13 cellular contexts compared by ENCODE assay signal in the genomic region with DNA sequence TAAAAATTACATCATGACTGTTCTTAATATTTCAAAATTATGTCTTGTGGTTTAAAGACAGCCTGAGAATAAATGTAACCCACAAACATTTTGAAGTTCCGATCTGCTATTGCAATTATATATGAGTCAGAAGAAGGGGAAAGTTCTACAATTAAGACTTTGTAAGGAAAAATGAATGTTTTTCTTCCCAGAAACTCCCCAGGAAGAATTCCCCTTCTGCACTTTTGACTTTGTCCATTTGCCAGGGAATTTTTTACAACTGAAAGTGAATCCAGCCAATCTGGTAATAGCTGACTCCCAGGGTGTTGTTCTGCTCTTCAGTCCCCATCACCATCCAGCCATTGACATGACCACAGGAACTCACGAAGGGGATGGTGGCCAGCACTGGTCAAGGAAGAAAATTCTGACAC.
DNase-seq lines count a peak whose midpoint lies in the region; ATAC-seq and TF ChIP-seq lines count a peak whose summit lies in the region.
"Had no signal": no experiment of that assay in that cellular context is flagged by ENCODE, and none has a peak within 500 bp of the region (broad histone marks: within the 10 kb centered on the region; RNA-seq: fewer than 3 reads in every experiment).

No MANE protein-coding gene starts in this region.

- H4K20me1 ChIP-seq in mammary epithelial cell (ENCODE audit: insufficient read depth, low read length), result no peaks in the 10 kb centered on the region

- intact Hi-C loops in mammary epithelial cell (cut with micrococcal nuclease) (loop anchor here (2.0 to 10.0 kb wide), 2 partner anchors 61 to 131 kb away; partner anchors contain the start of gene NOCT), right lobe of liver (cut with DNase I) (no loop called here), uterus (cut with DNase I; ENCODE audit: low total_unique reads) (no loop called here)

- H3K27me3 Mint-ChIP-seq in activated CD4-positive, alpha-beta memory T cell treated with anti-CD3 and anti-CD28 coated beads, Interleukin-2, amount 10 ng/mL, durations not matched to agents 7 days and 5 days, result peaks cover 14% of the 10 kb centered on the region

- no peaks in the 10 kb centered on the region for H3K36me3 ChIP-seq in mammary epithelial cell (ENCODE audit: insufficient read depth, low read length)
- H3K36me3 ChIP-seq in right lobe of liver, result no peaks in the 10 kb centered on the region
- no peaks in the 10 kb centered on the region for H3K36me3 ChIP-seq in uterus
- H3K36me3 ChIP-seq: adrenal gland, WERI-Rb-1 had no signal

- H3K9me3 Mint-ChIP-seq in activated CD4-positive, alpha-beta memory T cell treated with anti-CD3 and anti-CD28 coated beads, Interleukin-2, amount 10 ng/mL, durations not matched to agents 7 days and 5 days, result no peaks in the 10 kb centered on the region

- dilution Hi-C loops in mammary epithelial cell (cut with HindIII; ENCODE audit: low sequenced_read_pairs), result no loop called here

- peak; percentile 23 to 78 (median 44) for ATAC-seq in right lobe of liver
- ATAC-seq in GM19397 (IDR thresholded peaks at IDR 0.05; ENCODE audit: unreplicated experiment), result no peak
- ATAC-seq in GM19351 (IDR thresholded peaks at IDR 0.05; ENCODE audit: unreplicated experiment), result no peak

- BruUV-seq in mammary epithelial cell (replicated peaks; lab: Mats Ljungman, UMichigan), result no TSS peak

- no peak overlapping the region for H3K4me3 Mint-ChIP-seq in activated CD4-positive, alpha-beta memory T cell treated with anti-CD3 and anti-CD28 coated beads, Interleukin-2, amount 10 ng/mL, durations not matched to agents 7 days and 5 days

- in situ Hi-C loops in mammary epithelial cell (cut with MboI; ENCODE audit: low sequenced_read_pairs in 2 of 2), result no loop called here

- peaks cover 7% of the 10 kb centered on the region for H3K4me1 Mint-ChIP-seq in activated CD4-positive, alpha-beta memory T cell treated with anti-CD3 and anti-CD28 coated beads, Interleukin-2, amount 10 ng/mL, durations not matched to agents 7 days and 5 days

- peaks cover 32% of the 10 kb centered on the region for H3K4me1 ChIP-seq in mammary epithelial cell (ENCODE audit: insufficient read depth, low read length)
- H3K4me1 ChIP-seq in right lobe of liver, result peaks cover 0 to 4% (median 0%) of the 10 kb centered on the region in 4 donors
- no peaks in the 10 kb centered on the region for H3K4me1 ChIP-seq in uterus

- H3K27me3 ChIP-seq in mammary epithelial cell (ENCODE audit: insufficient read depth, low read length) (no peaks in the 10 kb centered on the region), right lobe of liver (no peaks in the 10 kb centered on the region), uterus (no peaks in the 10 kb centered on the region)
- H3K27me3 ChIP-seq: adrenal gland had no signal

- CTCF ChIA-PET in mammary epithelial cell (lab: Charles Lee; ENCODE audit: low non-redundant PET), result no interaction called here
- CTCF ChIA-PET in activated CD4-positive, alpha-beta memory T cell treated with anti-CD3 and anti-CD28 coated beads, Interleukin-2, amount 10 ng/mL, durations not matched to agents 7 days and 5 days (lab: Charles Lee), result no interaction called here

- peak overlapping the region; percentile 52 for H2AFZ ChIP-seq in mammary epithelial cell (ENCODE audit: low read depth, low read length)

- H3K27ac Mint-ChIP-seq in activated CD4-positive, alpha-beta memory T cell treated with anti-CD3 and anti-CD28 coated beads, Interleukin-2, amount 10 ng/mL, durations not matched to agents 7 days and 5 days, result no peak overlapping the region

- H3K4me3 ChIP-seq in mammary epithelial cell (replicated peaks in 1 of 3; ENCODE audit: insufficient read depth in 1 of 3, low read depth in 2 of 3, low read length in 3 of 3) (no peak overlapping the region), right lobe of liver (no peak overlapping the region), uterus (no peak overlapping the region)
- H3K4me3 ChIP-seq: adrenal gland had no signal

- H3K36me3 Mint-ChIP-seq in activated CD4-positive, alpha-beta memory T cell treated with anti-CD3 and anti-CD28 coated beads, Interleukin-2, amount 10 ng/mL, durations not matched to agents 7 days and 5 days (ENCODE audit: low read depth), result no peaks in the 10 kb centered on the region

- DNase-seq in SIG-M5 treated with dmso at 0.1 percent for 504 hours (lab: John Stamatoyannopoulos, UW; ENCODE audit: unreplicated experiment), result peak; percentile 28
- no peak for DNase-seq in SIG-M5 (lab: John Stamatoyannopoulos, UW)
- DNase-seq in mammary epithelial cell, result peak; percentile 95
- no peak for DNase-seq in right lobe of liver
- peak in 1 of 2 donors; percentile 24 for DNase-seq in uterus
- DNase-seq in activated CD4-positive, alpha-beta memory T cell treated with anti-CD3 and anti-CD28 coated beads, Interleukin-2, amount 10 ng/mL, durations not matched to agents 7 days and 5 days, result no peak
- DNase-seq: NCI-H524 treated with DMSO at 0.1 percent for 48 hours, WERI-Rb-1 had no signal

- H3K9ac ChIP-seq in mammary epithelial cell (ENCODE audit: insufficient read depth, low read length), result no peak overlapping the region

- no peak for TF ChIP-seq POLR2A in right lobe of liver (IDR thresholded peaks at IDR 0.05)
- no peak for TF ChIP-seq POLR2A in uterus (IDR thresholded peaks at IDR 0.05)

- 0% methylated on average over 1 of the region's 2 CpGs for WGBS in mammary epithelial cell (ENCODE audit: low coverage, missing lambda C conversion rate)
- 19% methylated on average over 2 of the region's 2 CpGs for WGBS in right lobe of liver (ENCODE audit: insufficient coverage, low coverage, low lambda C conversion rate, missing lambda C conversion rate)

- no peaks in the 10 kb centered on the region for H3K9me3 ChIP-seq in mammary epithelial cell (replicated peaks; ENCODE audit: insufficient read depth, low read length)
- no peaks in the 10 kb centered on the region for H3K9me3 ChIP-seq in right lobe of liver
- H3K9me3 ChIP-seq in uterus, result no peaks in the 10 kb centered on the region
- H3K9me3 ChIP-seq: adrenal gland had no signal

- peak overlapping the region; percentile 42 for H3K4me2 ChIP-seq in mammary epithelial cell (ENCODE audit: insufficient read depth, low read depth, low read length)

- TF ChIP-seq CTCF in mammary epithelial cell (conservative IDR thresholded peaks at IDR 0.05 in 1 of 2, IDR thresholded peaks at IDR 0.05 in 1 of 2; ENCODE audit: extremely low read depth in 1 of 2, insufficient read depth in 1 of 2, low read depth in 1 of 2, low read length in 2 of 2) (no peak), right lobe of liver (IDR thresholded peaks at IDR 0.05) (no peak), uterus (IDR thresholded peaks at IDR 0.05) (no peak)

- no peaks in the 10 kb centered on the region for H3K79me2 ChIP-seq in mammary epithelial cell (ENCODE audit: insufficient read depth, low read length)

- POLR2A ChIA-PET in activated CD4-positive, alpha-beta memory T cell treated with anti-CD3 and anti-CD28 coated beads, Interleukin-2, amount 10 ng/mL, durations not matched to agents 7 days and 5 days (lab: Charles Lee), result no interaction called here

- peak overlapping the region; percentile 26 for H3K27ac ChIP-seq in mammary epithelial cell (ENCODE audit: insufficient read depth, low read depth, low read length)
- peak overlapping the region in 1 of 3 donors; percentile 43 for H3K27ac ChIP-seq in right lobe of liver
- peak overlapping the region; percentile 39 to 67 for H3K27ac ChIP-seq in uterus
- H3K27ac ChIP-seq: 22Rv1, HL-60, WERI-Rb-1 had no signal

Comparison
In these comparisons a context has a peak if more than half of its experiments do, and no peak if none do; other contexts are left out.
1. DNase-seq: peak in SIG-M5 treated with dmso at 0.1 percent for 504 hours (single experiment) and mammary epithelial cell (single experiment); none in SIG-M5 (single experiment), right lobe of liver (0 of 3) and activated CD4-positive, alpha-beta memory T cell treated with anti-CD3 and anti-CD28 coated beads, Interleukin-2, amount 10 ng/mL, durations not matched to agents 7 days and 5 days (single experiment).
2. ATAC-seq: peak in right lobe of liver (4 of 4); none in GM19397 (single experiment) and GM19351 (single experiment).